Comparison of ENCODE assay signal across 12 cellular contexts in genomic region chr20:5072756-5073153, GRCh38. TPM values are rescaled to one million over a fixed set of nuclear protein-coding genes. Genes with fewer than 3 reads are reported as not detected.
DNase-seq lines count a peak whose midpoint lies in the region; ATAC-seq and TF ChIP-seq lines count a peak whose summit lies in the region.
"Had no signal": no experiment of that assay in that cellular context is flagged by ENCODE, and none has a peak within 500 bp of the region (broad histone marks: within the 10 kb centered on the region; RNA-seq: fewer than 3 reads in every experiment).

No MANE protein-coding gene starts in this region.

- peaks cover 14% of the 10 kb centered on the region for H3K4me1 ChIP-seq in body of pancreas
- peaks cover 0 to 10% (median 4%) of the 10 kb centered on the region in 4 donors for H3K4me1 ChIP-seq in right lobe of liver
- peaks cover 10 to 18% (median 14%) of the 10 kb centered on the region in 5 donors for H3K4me1 ChIP-seq in subcutaneous abdominal adipose tissue (ENCODE audit: control insufficient read depth in 5 of 5, insufficient read depth in 5 of 5, low read length in 5 of 5)

- ATAC-seq in body of pancreas (no peak), right lobe of liver (no peak), HG03196 (IDR thresholded peaks at IDR 0.05; ENCODE audit: unreplicated experiment) (no peak)

- DNase-seq in HL-60 (ENCODE audit: low read depth in 1 of 2, low spot score in 1 of 2) (no peak), body of pancreas (no peak), right lobe of liver (no peak), HuH-7 (ENCODE audit: low spot score) (no peak), GF-D8 (lab: John Stamatoyannopoulos, UW) (no peak), NCI-H82 (lab: John Stamatoyannopoulos, UW) (no peak)
- DNase-seq: activated CD4-positive, alpha-beta memory T cell treated with anti-CD3 and anti-CD28 coated beads, Interleukin-2, amount 10 ng/mL, durations not matched to agents 7 days and 5 days; naive B cell; NCI-H187 had no signal

- H3K27ac ChIP-seq in HL-60 (replicated peaks) = peak overlapping the region; percentile 69
- peak overlapping the region in 3 of 4 donors; percentile 27 to 57 (median 56) for H3K27ac ChIP-seq in body of pancreas
- H3K27ac ChIP-seq in right lobe of liver = peak overlapping the region in 2 of 3 donors; percentile 18 to 53
- H3K27ac ChIP-seq in subcutaneous abdominal adipose tissue (ENCODE audit: low read depth, low read length) = peak overlapping the region; percentile 38
- H3K27ac ChIP-seq: cardiac muscle cell had no signal

- H3K36me3 ChIP-seq in body of pancreas (replicated peaks in 1 of 2; ENCODE audit: insufficient read depth in 1 of 2, low read depth in 2 of 2) (no peaks in the 10 kb centered on the region), right lobe of liver (no peaks in the 10 kb centered on the region), subcutaneous abdominal adipose tissue (ENCODE audit: control insufficient read depth in 5 of 5, insufficient read depth in 5 of 5, low read length in 5 of 5) (no peaks in the 10 kb centered on the region)
- H3K36me3 ChIP-seq: cardiac muscle cell had no signal

- H3K9me3 ChIP-seq in body of pancreas = no peaks in the 10 kb centered on the region
- H3K9me3 ChIP-seq in right lobe of liver = no peaks in the 10 kb centered on the region
- H3K9me3 ChIP-seq in subcutaneous abdominal adipose tissue (ENCODE audit: control insufficient read depth in 5 of 5, low read length in 5 of 5) = no peaks in the 10 kb centered on the region

- intact Hi-C loops in body of pancreas (cut with DNase I) = no loop called here
- intact Hi-C loops in right lobe of liver (cut with DNase I) = no loop called here

- 94 to 96% methylated on average over 4 of the region's 4 CpGs for WGBS in body of pancreas, 2 donors
- 93% methylated on average over 4 of the region's 4 CpGs for WGBS in right lobe of liver (ENCODE audit: insufficient coverage, low coverage, low lambda C conversion rate, missing lambda C conversion rate)

- TF ChIP-seq POLR2A in body of pancreas (IDR thresholded peaks at IDR 0.05) (no peak), right lobe of liver (IDR thresholded peaks at IDR 0.05) (no peak)

- H3K9ac ChIP-seq in subcutaneous abdominal adipose tissue (ENCODE audit: low read length in 5 of 5) = peak overlapping the region in 2 of 5 donors; percentile 31 to 62

- H3K4me3 ChIP-seq in HL-60 (replicated peaks; ENCODE audit: insufficient read depth, low read length) = no peak overlapping the region
- H3K4me3 ChIP-seq in body of pancreas = no peak overlapping the region
- H3K4me3 ChIP-seq in right lobe of liver = no peak overlapping the region
- no peak overlapping the region for H3K4me3 ChIP-seq in subcutaneous abdominal adipose tissue (ENCODE audit: low read depth in 1 of 5, low read length in 5 of 5)
- H3K4me3 ChIP-seq: cardiac muscle cell had no signal

- H3K27me3 ChIP-seq in HL-60 (ENCODE audit: insufficient read depth, poor library complexity, severe bottlenecking) = no peaks in the 10 kb centered on the region
- no peaks in the 10 kb centered on the region for H3K27me3 ChIP-seq in body of pancreas
- no peaks in the 10 kb centered on the region for H3K27me3 ChIP-seq in right lobe of liver
- no peaks in the 10 kb centered on the region for H3K27me3 ChIP-seq in subcutaneous abdominal adipose tissue (ENCODE audit: control insufficient read depth in 5 of 5, insufficient read depth in 4 of 5, low read length in 5 of 5)
- H3K27me3 ChIP-seq: cardiac muscle cell had no signal

- TF ChIP-seq CTCF in HL-60 (IDR thresholded peaks at IDR 0.05; ENCODE audit: insufficient read depth, low read length) = no peak
- no peak for TF ChIP-seq CTCF in body of pancreas (IDR thresholded peaks at IDR 0.05)
- TF ChIP-seq CTCF in right lobe of liver (IDR thresholded peaks at IDR 0.05) = no peak

RNA-seq across cellular contexts. Expression of gene TMEM230, which starts 40.1 kb away (rescaled TPM):
- total RNA-seq in body of pancreas = 10 to 100 TPM; 24.7 to 48.0 TPM
- total RNA-seq in right lobe of liver = 10 to 100 TPM; 60.5 to 88.1 (median 71.5) TPM

RNA-seq across cellular contexts. Expression of gene PCNA, which starts 47.0 kb away (rescaled TPM):
- total RNA-seq in body of pancreas (10 to 100 TPM; 22.8 to 32.0 TPM), right lobe of liver (10 to 100 TPM; 14.8 to 56.1 (median 16.1) TPM)

RNA-seq across cellular contexts. Expression of gene CDS2, which starts 54.1 kb away (rescaled TPM):
- total RNA-seq in body of pancreas = 10 to 100 TPM; 10.2 to 13.5 TPM
- total RNA-seq in right lobe of liver = 10 to 100 TPM; 13.7 to 42.3 (median 31.6) TPM
